8 cellular contexts compared by ENCODE assay signal in genomic region chr2:85601771-85602475, GRCh38. TPM values are rescaled to one million over a fixed set of nuclear protein-coding genes. Genes with fewer than 3 reads are reported as not detected.
DNase-seq lines count a peak whose midpoint lies in the region; ATAC-seq and TF ChIP-seq lines count a peak whose summit lies in the region.

No MANE protein-coding gene starts in this region.

- peaks cover 25 to 72% (median 46%) of the 10 kb centered on the region in 10 experiments for H3K4me1 ChIP-seq in BLaER1 treated with 17β-estradiol and CSF1 and Interleukin-3, amounts not matched to agents 10 nM and 100 nM
- peaks cover 4% of the 10 kb centered on the region for H3K4me1 ChIP-seq in neural progenitor cell

- no peaks in the 10 kb centered on the region for H3K9me3 ChIP-seq in BLaER1 treated with 17β-estradiol and CSF1 and Interleukin-3, amounts not matched to agents 10 nM and 100 nM (replicated peaks in 1 of 11)
- H3K9me3 ChIP-seq in neural progenitor cell (ENCODE audit: low read depth): no peaks in the 10 kb centered on the region

- H3K79me2 ChIP-seq in neural progenitor cell (ENCODE audit: low read depth): peaks cover 23% of the 10 kb centered on the region

- H3K4me2 ChIP-seq in BLaER1 treated with 17β-estradiol and CSF1 and Interleukin-3, amounts not matched to agents 10 nM and 100 nM: peak overlapping the region; percentile 87 to 99 (median 95)
- H3K4me2 ChIP-seq in neural progenitor cell: peak overlapping the region; percentile 99

- no peaks in the 10 kb centered on the region for H3K9me3 Mint-ChIP-seq in activated B cell treated with CpG ODN at 0.5 μM for 24 hours
- no peaks in the 10 kb centered on the region for H3K9me3 Mint-ChIP-seq in neural progenitor cell

- peak overlapping the region; percentile 52 to 75 (median 66) for H3K27ac ChIP-seq in BLaER1 treated with 17β-estradiol and CSF1 and Interleukin-3, amounts not matched to agents 10 nM and 100 nM
- no peak overlapping the region for H3K27ac ChIP-seq in neural progenitor cell

- no peaks in the 10 kb centered on the region for H3K27me3 Mint-ChIP-seq in activated B cell treated with CpG ODN at 0.5 μM for 24 hours
- H3K27me3 Mint-ChIP-seq in neural progenitor cell (ENCODE audit: insufficient read depth, low read depth): peaks cover 9% of the 10 kb centered on the region

- H3K4me3 ChIP-seq in BLaER1 treated with 17β-estradiol and CSF1 and Interleukin-3, amounts not matched to agents 10 nM and 100 nM: peak overlapping the region; percentile 71 to 85 (median 77)
- H3K4me3 ChIP-seq in foreskin fibroblast (ENCODE audit: low read depth in 1 of 2, low read length in 2 of 2) (peak overlapping the region; percentile 75 to 84), neural progenitor cell (peak overlapping the region; percentile 89)

- H4K20me1 ChIP-seq in BLaER1 treated with 17β-estradiol and CSF1 and Interleukin-3, amounts not matched to agents 10 nM and 100 nM: peaks cover 3 to 58% (median 37%) of the 10 kb centered on the region in 11 experiments; a peak in 15 of 22 replicates
- peaks cover 15% of the 10 kb centered on the region for H4K20me1 ChIP-seq in neural progenitor cell (ENCODE audit: low read depth)

- ATAC-seq in GM19324 (IDR thresholded peaks at IDR 0.05; ENCODE audit: low FRiP score, unreplicated experiment) (peak; percentile 63), HG03196 (IDR thresholded peaks at IDR 0.05; ENCODE audit: unreplicated experiment) (peak; percentile 26), activated B cell treated with CpG ODN at 0.5 μM for 24 hours (ENCODE audit: low read depth) (peak; percentile 27)

- H3K36me3 Mint-ChIP-seq in activated B cell treated with CpG ODN at 0.5 μM for 24 hours (ENCODE audit: low read depth) (peaks cover 43% of the 10 kb centered on the region), neural progenitor cell (peaks cover 7% of the 10 kb centered on the region)

- CTCF ChIA-PET in activated B cell treated with CpG ODN at 0.5 μM for 24 hours (lab: Charles Lee): interaction anchor here (0.6 to 1.2 kb wide), 3 partner anchors 70 to 182 kb away, joined by 3 to 7 read pairs (median 3); partner anchors contain the start of gene SH2D6

- peak overlapping the region; percentile 83 for H2AFZ ChIP-seq in neural progenitor cell (replicated peaks)

- POLR2A ChIA-PET in activated B cell treated with CpG ODN at 0.5 μM for 24 hours (lab: Charles Lee): interaction anchor here (0.5 to 3.5 kb wide), 7 partner anchors 10 to 656 kb away, joined by 4 to 28 read pairs (median 15); partner anchors contain the start of genes C2orf68, GGCX, MAT2A and SH2D6

- TF ChIP-seq CTCF in activated B cell treated with CpG ODN at 0.5 μM for 24 hours (IDR thresholded peaks at IDR 0.05) (no peak), foreskin fibroblast (IDR thresholded peaks at IDR 0.05; ENCODE audit: low read depth, low read length) (no peak), neural progenitor cell (IDR thresholded peaks at IDR 0.05) (no peak)

- H3K4me3 Mint-ChIP-seq in activated B cell treated with CpG ODN at 0.5 μM for 24 hours (peak overlapping the region; percentile 87), neural progenitor cell (peak overlapping the region; percentile 89)

- H3F3A ChIP-seq in neural progenitor cell (ENCODE audit: low read depth): peaks cover 21% of the 10 kb centered on the region

- intact Hi-C loops in activated B cell treated with CpG ODN at 0.5 μM for 24 hours (cut with micrococcal nuclease): loop anchor here (1.0 to 2.0 kb wide), 8 partner anchors 10 to 248 kb away; partner anchors contain the start of genes C2orf68, ELMOD3, GGCX and MAT2A

- H3K4me1 Mint-ChIP-seq in activated B cell treated with CpG ODN at 0.5 μM for 24 hours (peaks cover 35% of the 10 kb centered on the region), neural progenitor cell (peaks cover 28% of the 10 kb centered on the region)

- H3K9ac ChIP-seq in BLaER1 treated with 17β-estradiol and CSF1 and Interleukin-3, amounts not matched to agents 10 nM and 100 nM: peak overlapping the region; percentile 74 to 91 (median 82)
- H3K9ac ChIP-seq in neural progenitor cell: peak overlapping the region; percentile 50

- H3K36me3 ChIP-seq in BLaER1 treated with 17β-estradiol and CSF1 and Interleukin-3, amounts not matched to agents 10 nM and 100 nM: peaks cover 30 to 58% (median 45%) of the 10 kb centered on the region in 11 experiments
- no peaks in the 10 kb centered on the region for H3K36me3 ChIP-seq in neural progenitor cell

- no peak for DNase-seq in activated B cell treated with CpG ODN at 0.5 μM for 24 hours
- DNase-seq in foreskin fibroblast: peak; percentile 60 to 87
- DNase-seq in neural progenitor cell (ENCODE audit: low spot score): peak; percentile 71
- DNase-seq in LoVo (ENCODE audit: low spot score): no peak
- DNase-seq in SK-N-DZ (ENCODE audit: low spot score): no peak

- H3K27ac Mint-ChIP-seq in activated B cell treated with CpG ODN at 0.5 μM for 24 hours (peak overlapping the region; percentile 84), neural progenitor cell (no peak overlapping the region)

- H3K27me3 ChIP-seq in BLaER1 treated with 17β-estradiol and CSF1 and Interleukin-3, amounts not matched to agents 10 nM and 100 nM: no peaks in the 10 kb centered on the region
- no peaks in the 10 kb centered on the region for H3K27me3 ChIP-seq in neural progenitor cell

RNA-seq across cellular contexts. Expression of gene TMEM150A, which starts 0.6 kb away (rescaled TPM):
- total RNA-seq in activated B cell treated with CpG ODN at 0.5 μM for 24 hours (13.2 and 15.0 TPM in 2 replicates), neural progenitor cell (ENCODE audit: low replicate concordance) (7.2 and 12.5 TPM in 2 replicates)
- 9.3 and 11.0 TPM in 2 replicates for polyA plus RNA-seq in SK-N-DZ (2014; cell fraction: cytosol; rRNA removed)
- 18.5 and 23.9 TPM in 2 replicates for polyA plus RNA-seq in SK-N-DZ (2014; cell fraction: nucleus; rRNA removed)

RNA-seq across cellular contexts. Expression of gene RNF181, which starts 6.4 kb away (rescaled TPM):
- total RNA-seq in activated B cell treated with CpG ODN at 0.5 μM for 24 hours (104 and 108 TPM in 2 replicates), neural progenitor cell (ENCODE audit: low replicate concordance) (81.3 and 113 TPM in 2 replicates)
- polyA plus RNA-seq in SK-N-DZ (2014; cell fraction: cytosol; rRNA removed): 200 and 204 TPM in 2 replicates
- 162 and 192 TPM in 2 replicates for polyA plus RNA-seq in SK-N-DZ (2014; cell fraction: nucleus; rRNA removed)

RNA-seq across cellular contexts. Expression of gene C2orf68, which starts 9.9 kb away (rescaled TPM):
- total RNA-seq in activated B cell treated with CpG ODN at 0.5 μM for 24 hours (49.7 and 61.5 TPM in 2 replicates), neural progenitor cell (ENCODE audit: low replicate concordance) (31.1 and 47.6 TPM in 2 replicates)
- 33.8 and 43.2 TPM in 2 replicates for polyA plus RNA-seq in SK-N-DZ (2014; cell fraction: cytosol; rRNA removed)
- 33.2 and 41.5 TPM in 2 replicates for polyA plus RNA-seq in SK-N-DZ (2014; cell fraction: nucleus; rRNA removed)

RNA-seq across cellular contexts. Expression of gene USP39, which starts 14.1 kb away (rescaled TPM):
- total RNA-seq in activated B cell treated with CpG ODN at 0.5 μM for 24 hours (57.8 and 64.1 TPM in 2 replicates), neural progenitor cell (ENCODE audit: low replicate concordance) (85.3 and 87.3 TPM in 2 replicates)
- 156 and 231 TPM in 2 replicates for polyA plus RNA-seq in SK-N-DZ (2014; cell fraction: cytosol; rRNA removed)
- 107 and 209 TPM in 2 replicates for polyA plus RNA-seq in SK-N-DZ (2014; cell fraction: nucleus; rRNA removed)

RNA-seq across cellular contexts. Expression of gene VAMP5, which starts 17.7 kb away (rescaled TPM):
- total RNA-seq in activated B cell treated with CpG ODN at 0.5 μM for 24 hours: 8.8 and 11.4 TPM in 2 replicates
- total RNA-seq in neural progenitor cell (ENCODE audit: low replicate concordance): not detected in 2 replicates
- not detected in 2 replicates for polyA plus RNA-seq in SK-N-DZ (2014; cell fraction: cytosol; rRNA removed)
- polyA plus RNA-seq in SK-N-DZ (2014; cell fraction: nucleus; rRNA removed): not detected in 2 replicates

Comparison
In these comparisons a context has a peak if more than half of its experiments do, and no peak if none do; other contexts are left out.
1. DNase-seq: peak in foreskin fibroblast (2 of 2) and neural progenitor cell (single experiment); none in activated B cell treated with CpG ODN at 0.5 μM for 24 hours (single experiment), LoVo (single experiment) and SK-N-DZ (single experiment).
2. Peak in every context shown above with its lines, with median percentiles within 50 percentile points of each other: H3K4me3 ChIP-seq and ATAC-seq.